17 cellular contexts compared by ENCODE assay signal in genomic region chr5:71631070-71631469, GRCh38.
"Had no signal": no experiment of that assay in that cellular context is flagged by ENCODE, and none has a peak within 500 bp of the region (broad histone marks: within the 10 kb centered on the region; RNA-seq: fewer than 3 reads in every experiment).

No MANE protein-coding gene starts in this region.

- DNase-seq: activated CD4-positive, alpha-beta memory T cell treated with anti-CD3 and anti-CD28 coated beads for 36 hours; activated CD4-positive, alpha-beta T cell treated with anti-CD3 and anti-CD28 coated beads for 36 hours; activated CD8-positive, alpha-beta memory T cell treated with anti-CD3 and anti-CD28 coated beads, Interleukin-2, amount 10 ng/mL, durations not matched to agents 7 days and 5 days; activated naive CD4-positive, alpha-beta T cell treated with anti-CD3 and anti-CD28 coated beads for 36 hours; activated T-cell treated with anti-CD3 and anti-CD28 coated beads, Interleukin-2, amount 50 U/mL, for 1 hour; central memory CD4-positive, alpha-beta T cell; colonic mucosa; mesendoderm; SK-N-SH; stimulated activated CD4-positive, alpha-beta T cell treated with anti-CD3 and anti-CD28 coated beads, Interleukin-2, amount 100 ng/mL, for 48 hours; stimulated activated naive CD4-positive, alpha-beta T cell; transverse colon; WERI-Rb-1 had no signal

- H3K4me3 ChIP-seq: colonic mucosa, hepatocyte, transverse colon had no signal

- H3K27me3 ChIP-seq: colonic mucosa, hepatocyte, transverse colon had no signal

- H3K4me1 ChIP-seq: colonic mucosa, transverse colon had no signal

- ATAC-seq: activated CD4-positive, alpha-beta T cell treated with anti-CD3 and anti-CD28 coated beads for 36 hours; activated CD8-positive, alpha-beta memory T cell treated with anti-CD3 and anti-CD28 coated beads, Interleukin-2, amount 10 ng/mL, durations not matched to agents 7 days and 5 days; esophagus mucosa had no signal

- H3K9me3 ChIP-seq: colonic mucosa, SK-N-SH, transverse colon had no signal

- H3K27ac ChIP-seq: colonic mucosa, hepatocyte, transverse colon, WERI-Rb-1 had no signal

- FAIRE-seq: astrocyte, keratinocyte had no signal

- H3K36me3 ChIP-seq: colonic mucosa had no signal
